ENCODE assay signal across 1 cellular context in the genomic region with DNA sequence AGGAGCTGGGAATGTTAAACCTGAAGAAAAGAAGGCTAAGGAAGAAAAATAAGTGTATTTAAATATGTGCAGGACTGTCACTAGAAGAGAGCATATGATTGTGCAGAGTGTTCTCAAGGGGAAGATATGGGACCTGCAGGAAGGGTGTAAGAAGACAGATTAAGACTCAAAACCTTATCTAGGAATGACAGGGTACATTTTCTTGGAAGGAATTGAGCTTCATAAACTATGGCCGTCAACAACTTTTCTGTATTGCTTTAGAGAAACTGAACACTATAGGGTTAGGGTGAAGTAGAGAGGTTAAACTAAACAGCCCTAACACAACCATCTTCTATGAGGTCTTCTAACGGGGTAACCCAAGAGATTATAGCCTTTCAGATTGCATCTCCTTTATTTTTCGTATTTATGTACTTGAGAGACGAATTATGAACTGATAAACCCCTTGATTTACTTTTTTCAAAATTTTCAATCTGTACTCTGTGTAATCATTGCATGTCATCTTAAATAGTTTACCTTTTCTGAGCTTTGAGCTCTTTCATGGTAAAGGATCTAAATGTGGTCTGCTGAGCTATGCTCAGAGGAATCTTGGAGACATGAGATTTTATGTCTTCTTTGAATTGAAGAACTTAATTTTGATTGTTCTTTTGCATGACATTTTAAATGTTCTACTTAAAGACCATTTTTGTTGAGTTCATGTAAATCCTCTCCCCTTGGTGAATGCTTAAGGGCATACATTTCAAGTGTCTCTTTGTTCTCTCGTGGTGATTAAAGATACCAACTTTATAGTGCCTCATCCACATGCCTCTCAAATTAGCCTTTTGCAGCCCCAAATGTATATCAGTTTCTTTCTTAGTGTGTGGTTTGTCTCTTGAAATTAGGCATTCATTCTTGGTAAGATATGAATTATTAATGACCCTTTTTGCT.
TF ChIP-seq lines count a peak whose summit lies in the region.

No MANE protein-coding gene starts in this region.

TF ChIP-seq in K562, 482 proteins besides CTCF, POLR2A, EP300 and RAD21 (continued from another document and continues in another):
- TF ChIP-seq YY1 (IDR thresholded peaks at IDR 0.05; ENCODE audit: borderline replicate concordance in 1 of 3, control insufficient read depth in 1 of 3, extremely low read depth in 1 of 3, insufficient read depth in 3 of 3, insufficient read length in 1 of 3, insufficient replicate concordance in 2 of 3, low read depth in 1 of 3, low read length in 2 of 3) (no peak), ARHGAP35 (IDR thresholded peaks at IDR 0.05; ENCODE audit: partially characterized antibody) (no peak), ZNF57 (CRISPR knock-in tag; IDR thresholded peaks at IDR 0.05) (no peak), U2AF1 (optimal IDR thresholded peaks at IDR 0.05; ENCODE audit: low read depth, low read length) (no peak), NCOA6 (IDR thresholded peaks at IDR 0.05) (0 out of 2 replicates have a peak, but pooled peaks have one; percentile 30), PTTG1 (tag; IDR thresholded peaks at IDR 0.05; ENCODE audit: low read depth) (no peak), ETV6 (IDR thresholded peaks at IDR 0.05; ENCODE audit: borderline replicate concordance in 1 of 2, low read depth in 2 of 2, low read length in 1 of 2) (no peak), ETV6 (CRISPR knock-in tag; IDR thresholded peaks at IDR 0.05; ENCODE audit: borderline replicate concordance) (no peak), MCM3 (IDR thresholded peaks at IDR 0.05) (no peak), FOXA3 (CRISPR knock-in tag; conservative IDR thresholded peaks at IDR 0.05 in 1 of 2, IDR thresholded peaks at IDR 0.05 in 1 of 2) (no peak), ZFP36 (IDR thresholded peaks at IDR 0.05; ENCODE audit: low read depth, low read length, partially characterized antibody) (no peak), ZNF354B (CRISPR knock-in tag; IDR thresholded peaks at IDR 0.05) (no peak), PURB (CRISPR knock-in tag; IDR thresholded peaks at IDR 0.05; ENCODE audit: low read depth) (no peak), BCL6 (CRISPR knock-in tag; IDR thresholded peaks at IDR 0.05) (no peak), DNMT1 (IDR thresholded peaks at IDR 0.05) (peak; percentile 87; the same call in 1 of the 2 replicates), IFI16 (CRISPR knock-in tag; IDR thresholded peaks at IDR 0.05) (no peak), ZNF239 (CRISPR knock-in tag; IDR thresholded peaks at IDR 0.05) (peak; percentile 80), SMAD4 (CRISPR knock-in tag; conservative IDR thresholded peaks at IDR 0.05) (peak; percentile 86), NFE2L1 (tag; IDR thresholded peaks at IDR 0.05; ENCODE audit: borderline replicate concordance, low read depth) (no peak)
- TF ChIP-seq, protein P1, sequence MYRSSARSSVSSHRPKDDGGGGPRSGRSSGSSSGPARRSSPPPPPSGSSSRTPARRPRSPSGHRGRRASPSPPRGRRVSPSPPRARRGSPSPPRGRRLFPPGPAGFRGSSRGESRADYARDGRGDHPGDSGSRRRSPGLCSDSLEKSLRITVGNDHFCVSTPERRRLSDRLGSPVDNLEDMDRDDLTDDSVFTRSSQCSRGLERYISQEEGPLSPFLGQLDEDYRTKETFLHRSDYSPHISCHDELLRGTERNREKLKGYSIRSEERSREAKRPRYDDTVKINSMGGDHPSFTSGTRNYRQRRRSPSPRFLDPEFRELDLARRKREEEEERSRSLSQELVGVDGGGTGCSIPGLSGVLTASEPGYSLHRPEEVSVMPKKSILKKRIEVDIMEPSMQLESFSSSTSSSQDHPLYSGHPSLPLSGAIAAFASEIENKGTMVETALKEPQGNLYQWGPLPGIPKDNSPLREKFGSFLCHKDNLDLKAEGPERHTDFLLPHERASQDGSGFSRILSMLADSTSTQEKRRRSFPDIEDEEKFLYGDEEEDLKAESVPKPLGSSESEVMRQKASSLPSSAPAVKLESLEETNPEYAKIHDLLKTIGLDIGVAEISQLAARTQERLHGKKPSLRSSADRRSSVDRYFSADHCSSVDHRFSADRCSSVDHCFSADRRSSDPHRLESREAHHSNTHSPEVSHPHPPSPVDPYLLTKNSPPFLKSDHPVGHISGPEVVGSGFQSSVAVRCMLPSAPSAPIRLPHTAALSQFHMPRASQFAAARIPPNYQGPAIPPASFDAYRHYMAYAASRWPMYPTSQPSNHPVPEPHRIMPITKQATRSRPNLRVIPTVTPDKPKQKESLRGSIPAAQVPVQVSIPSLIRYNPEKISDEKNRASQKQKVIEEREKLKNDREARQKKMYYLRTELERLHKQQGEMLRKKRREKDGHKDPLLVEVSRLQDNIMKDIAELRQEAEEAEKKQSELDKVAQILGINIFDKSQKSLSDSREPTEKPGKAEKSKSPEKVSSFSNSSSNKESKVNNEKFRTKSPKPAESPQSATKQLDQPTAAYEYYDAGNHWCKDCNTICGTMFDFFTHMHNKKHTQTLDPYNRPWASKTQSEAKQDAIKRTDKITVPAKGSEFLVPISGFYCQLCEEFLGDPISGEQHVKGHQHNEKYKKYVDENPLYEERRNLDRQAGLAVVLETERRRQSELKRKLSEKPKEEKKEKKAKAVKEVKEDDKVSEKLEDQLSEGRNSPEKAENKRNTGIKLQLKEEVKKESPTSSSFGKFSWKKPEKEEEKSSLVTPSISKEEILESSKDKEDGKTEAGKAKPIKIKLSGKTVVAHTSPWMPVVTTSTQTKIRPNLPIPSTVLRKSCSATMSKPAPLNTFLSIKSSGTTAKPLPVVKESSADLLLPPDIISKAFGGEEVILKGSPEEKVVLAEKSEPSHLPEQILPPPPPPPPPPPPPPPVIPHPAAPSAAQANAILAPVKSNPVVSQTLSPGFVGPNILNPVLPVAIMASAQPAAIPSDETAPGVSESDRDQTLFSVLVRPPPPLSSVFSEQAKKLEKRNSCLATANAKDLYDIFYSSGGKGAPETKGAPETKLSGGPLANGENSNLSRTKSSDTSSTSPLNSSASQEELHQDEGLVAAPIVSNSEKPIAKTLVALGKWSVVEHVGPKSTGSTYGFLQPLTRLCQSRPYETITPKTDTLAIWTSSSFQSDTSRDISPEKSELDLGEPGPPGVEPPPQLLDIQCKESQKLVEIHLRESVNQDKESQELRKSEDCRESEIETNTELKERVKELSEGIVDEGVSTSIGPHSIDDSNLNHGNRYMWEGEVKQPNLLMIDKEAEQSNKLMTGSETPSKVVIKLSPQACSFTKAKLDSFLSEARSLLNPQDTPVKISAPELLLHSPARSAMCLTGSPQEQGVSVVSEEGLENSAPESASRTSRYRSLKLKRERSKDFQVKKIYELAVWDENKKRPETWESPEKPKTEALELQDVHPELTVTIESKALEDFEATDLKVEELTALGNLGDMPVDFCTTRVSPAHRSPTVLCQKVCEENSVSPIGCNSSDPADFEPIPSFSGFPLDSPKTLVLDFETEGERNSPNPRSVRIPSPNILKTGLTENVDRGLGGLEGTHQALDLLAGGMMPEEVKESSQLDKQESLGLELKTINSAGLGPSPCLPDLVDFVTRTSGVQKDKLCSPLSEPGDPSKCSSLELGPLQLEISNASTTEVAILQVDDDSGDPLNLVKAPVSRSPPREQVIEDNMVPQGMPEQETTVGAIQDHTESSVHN (IDR thresholded peaks at IDR 0.05; ENCODE audit: borderline replicate concordance in 1 of 2, low read depth in 1 of 2), result no peak
- TF ChIP-seq, protein P2, sequence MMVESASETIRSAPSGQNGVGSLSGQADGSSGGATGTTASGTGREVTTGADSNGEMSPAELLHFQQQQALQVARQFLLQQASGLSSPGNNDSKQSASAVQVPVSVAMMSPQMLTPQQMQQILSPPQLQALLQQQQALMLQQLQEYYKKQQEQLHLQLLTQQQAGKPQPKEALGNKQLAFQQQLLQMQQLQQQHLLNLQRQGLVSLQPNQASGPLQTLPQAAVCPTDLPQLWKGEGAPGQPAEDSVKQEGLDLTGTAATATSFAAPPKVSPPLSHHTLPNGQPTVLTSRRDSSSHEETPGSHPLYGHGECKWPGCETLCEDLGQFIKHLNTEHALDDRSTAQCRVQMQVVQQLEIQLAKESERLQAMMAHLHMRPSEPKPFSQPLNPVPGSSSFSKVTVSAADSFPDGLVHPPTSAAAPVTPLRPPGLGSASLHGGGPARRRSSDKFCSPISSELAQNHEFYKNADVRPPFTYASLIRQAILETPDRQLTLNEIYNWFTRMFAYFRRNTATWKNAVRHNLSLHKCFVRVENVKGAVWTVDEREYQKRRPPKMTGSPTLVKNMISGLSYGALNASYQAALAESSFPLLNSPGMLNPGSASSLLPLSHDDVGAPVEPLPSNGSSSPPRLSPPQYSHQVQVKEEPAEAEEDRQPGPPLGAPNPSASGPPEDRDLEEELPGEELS (CRISPR knock-in tag; IDR thresholded peaks at IDR 0.05; ENCODE audit: borderline replicate concordance), result no peak
- TF ChIP-seq, protein P3, sequence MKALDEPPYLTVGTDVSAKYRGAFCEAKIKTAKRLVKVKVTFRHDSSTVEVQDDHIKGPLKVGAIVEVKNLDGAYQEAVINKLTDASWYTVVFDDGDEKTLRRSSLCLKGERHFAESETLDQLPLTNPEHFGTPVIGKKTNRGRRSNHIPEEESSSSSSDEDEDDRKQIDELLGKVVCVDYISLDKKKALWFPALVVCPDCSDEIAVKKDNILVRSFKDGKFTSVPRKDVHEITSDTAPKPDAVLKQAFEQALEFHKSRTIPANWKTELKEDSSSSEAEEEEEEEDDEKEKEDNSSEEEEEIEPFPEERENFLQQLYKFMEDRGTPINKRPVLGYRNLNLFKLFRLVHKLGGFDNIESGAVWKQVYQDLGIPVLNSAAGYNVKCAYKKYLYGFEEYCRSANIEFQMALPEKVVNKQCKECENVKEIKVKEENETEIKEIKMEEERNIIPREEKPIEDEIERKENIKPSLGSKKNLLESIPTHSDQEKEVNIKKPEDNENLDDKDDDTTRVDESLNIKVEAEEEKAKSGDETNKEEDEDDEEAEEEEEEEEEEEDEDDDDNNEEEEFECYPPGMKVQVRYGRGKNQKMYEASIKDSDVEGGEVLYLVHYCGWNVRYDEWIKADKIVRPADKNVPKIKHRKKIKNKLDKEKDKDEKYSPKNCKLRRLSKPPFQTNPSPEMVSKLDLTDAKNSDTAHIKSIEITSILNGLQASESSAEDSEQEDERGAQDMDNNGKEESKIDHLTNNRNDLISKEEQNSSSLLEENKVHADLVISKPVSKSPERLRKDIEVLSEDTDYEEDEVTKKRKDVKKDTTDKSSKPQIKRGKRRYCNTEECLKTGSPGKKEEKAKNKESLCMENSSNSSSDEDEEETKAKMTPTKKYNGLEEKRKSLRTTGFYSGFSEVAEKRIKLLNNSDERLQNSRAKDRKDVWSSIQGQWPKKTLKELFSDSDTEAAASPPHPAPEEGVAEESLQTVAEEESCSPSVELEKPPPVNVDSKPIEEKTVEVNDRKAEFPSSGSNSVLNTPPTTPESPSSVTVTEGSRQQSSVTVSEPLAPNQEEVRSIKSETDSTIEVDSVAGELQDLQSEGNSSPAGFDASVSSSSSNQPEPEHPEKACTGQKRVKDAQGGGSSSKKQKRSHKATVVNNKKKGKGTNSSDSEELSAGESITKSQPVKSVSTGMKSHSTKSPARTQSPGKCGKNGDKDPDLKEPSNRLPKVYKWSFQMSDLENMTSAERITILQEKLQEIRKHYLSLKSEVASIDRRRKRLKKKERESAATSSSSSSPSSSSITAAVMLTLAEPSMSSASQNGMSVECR (CRISPR knock-in tag; IDR thresholded peaks at IDR 0.05), result no peak
- TF ChIP-seq, protein P4, sequence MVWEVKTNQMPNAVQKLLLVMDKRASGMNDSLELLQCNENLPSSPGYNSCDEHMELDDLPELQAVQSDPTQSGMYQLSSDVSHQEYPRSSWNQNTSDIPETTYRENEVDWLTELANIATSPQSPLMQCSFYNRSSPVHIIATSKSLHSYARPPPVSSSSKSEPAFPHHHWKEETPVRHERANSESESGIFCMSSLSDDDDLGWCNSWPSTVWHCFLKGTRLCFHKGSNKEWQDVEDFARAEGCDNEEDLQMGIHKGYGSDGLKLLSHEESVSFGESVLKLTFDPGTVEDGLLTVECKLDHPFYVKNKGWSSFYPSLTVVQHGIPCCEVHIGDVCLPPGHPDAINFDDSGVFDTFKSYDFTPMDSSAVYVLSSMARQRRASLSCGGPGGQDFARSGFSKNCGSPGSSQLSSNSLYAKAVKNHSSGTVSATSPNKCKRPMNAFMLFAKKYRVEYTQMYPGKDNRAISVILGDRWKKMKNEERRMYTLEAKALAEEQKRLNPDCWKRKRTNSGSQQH (CRISPR knock-in tag; IDR thresholded peaks at IDR 0.05), result 0 out of 2 replicates have a peak, but pooled peaks have one; percentile 13
- TF ChIP-seq, protein P5, sequence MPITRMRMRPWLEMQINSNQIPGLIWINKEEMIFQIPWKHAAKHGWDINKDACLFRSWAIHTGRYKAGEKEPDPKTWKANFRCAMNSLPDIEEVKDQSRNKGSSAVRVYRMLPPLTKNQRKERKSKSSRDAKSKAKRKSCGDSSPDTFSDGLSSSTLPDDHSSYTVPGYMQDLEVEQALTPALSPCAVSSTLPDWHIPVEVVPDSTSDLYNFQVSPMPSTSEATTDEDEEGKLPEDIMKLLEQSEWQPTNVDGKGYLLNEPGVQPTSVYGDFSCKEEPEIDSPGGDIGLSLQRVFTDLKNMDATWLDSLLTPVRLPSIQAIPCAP (CRISPR knock-in tag; IDR thresholded peaks at IDR 0.05; ENCODE audit: borderline replicate concordance), result no peak
- TF ChIP-seq, protein P6, sequence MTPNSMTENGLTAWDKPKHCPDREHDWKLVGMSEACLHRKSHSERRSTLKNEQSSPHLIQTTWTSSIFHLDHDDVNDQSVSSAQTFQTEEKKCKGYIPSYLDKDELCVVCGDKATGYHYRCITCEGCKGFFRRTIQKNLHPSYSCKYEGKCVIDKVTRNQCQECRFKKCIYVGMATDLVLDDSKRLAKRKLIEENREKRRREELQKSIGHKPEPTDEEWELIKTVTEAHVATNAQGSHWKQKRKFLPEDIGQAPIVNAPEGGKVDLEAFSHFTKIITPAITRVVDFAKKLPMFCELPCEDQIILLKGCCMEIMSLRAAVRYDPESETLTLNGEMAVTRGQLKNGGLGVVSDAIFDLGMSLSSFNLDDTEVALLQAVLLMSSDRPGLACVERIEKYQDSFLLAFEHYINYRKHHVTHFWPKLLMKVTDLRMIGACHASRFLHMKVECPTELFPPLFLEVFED (CRISPR knock-in tag; conservative IDR thresholded peaks at IDR 0.05), result peak; percentile 64; the same call in 1 of the 2 replicates
- TF ChIP-seq, protein P7, sequence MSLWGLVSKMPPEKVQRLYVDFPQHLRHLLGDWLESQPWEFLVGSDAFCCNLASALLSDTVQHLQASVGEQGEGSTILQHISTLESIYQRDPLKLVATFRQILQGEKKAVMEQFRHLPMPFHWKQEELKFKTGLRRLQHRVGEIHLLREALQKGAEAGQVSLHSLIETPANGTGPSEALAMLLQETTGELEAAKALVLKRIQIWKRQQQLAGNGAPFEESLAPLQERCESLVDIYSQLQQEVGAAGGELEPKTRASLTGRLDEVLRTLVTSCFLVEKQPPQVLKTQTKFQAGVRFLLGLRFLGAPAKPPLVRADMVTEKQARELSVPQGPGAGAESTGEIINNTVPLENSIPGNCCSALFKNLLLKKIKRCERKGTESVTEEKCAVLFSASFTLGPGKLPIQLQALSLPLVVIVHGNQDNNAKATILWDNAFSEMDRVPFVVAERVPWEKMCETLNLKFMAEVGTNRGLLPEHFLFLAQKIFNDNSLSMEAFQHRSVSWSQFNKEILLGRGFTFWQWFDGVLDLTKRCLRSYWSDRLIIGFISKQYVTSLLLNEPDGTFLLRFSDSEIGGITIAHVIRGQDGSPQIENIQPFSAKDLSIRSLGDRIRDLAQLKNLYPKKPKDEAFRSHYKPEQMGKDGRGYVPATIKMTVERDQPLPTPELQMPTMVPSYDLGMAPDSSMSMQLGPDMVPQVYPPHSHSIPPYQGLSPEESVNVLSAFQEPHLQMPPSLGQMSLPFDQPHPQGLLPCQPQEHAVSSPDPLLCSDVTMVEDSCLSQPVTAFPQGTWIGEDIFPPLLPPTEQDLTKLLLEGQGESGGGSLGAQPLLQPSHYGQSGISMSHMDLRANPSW (CRISPR knock-in tag; IDR thresholded peaks at IDR 0.05), result no peak
